8 cellular contexts compared by ENCODE assay signal in the genomic region with DNA sequence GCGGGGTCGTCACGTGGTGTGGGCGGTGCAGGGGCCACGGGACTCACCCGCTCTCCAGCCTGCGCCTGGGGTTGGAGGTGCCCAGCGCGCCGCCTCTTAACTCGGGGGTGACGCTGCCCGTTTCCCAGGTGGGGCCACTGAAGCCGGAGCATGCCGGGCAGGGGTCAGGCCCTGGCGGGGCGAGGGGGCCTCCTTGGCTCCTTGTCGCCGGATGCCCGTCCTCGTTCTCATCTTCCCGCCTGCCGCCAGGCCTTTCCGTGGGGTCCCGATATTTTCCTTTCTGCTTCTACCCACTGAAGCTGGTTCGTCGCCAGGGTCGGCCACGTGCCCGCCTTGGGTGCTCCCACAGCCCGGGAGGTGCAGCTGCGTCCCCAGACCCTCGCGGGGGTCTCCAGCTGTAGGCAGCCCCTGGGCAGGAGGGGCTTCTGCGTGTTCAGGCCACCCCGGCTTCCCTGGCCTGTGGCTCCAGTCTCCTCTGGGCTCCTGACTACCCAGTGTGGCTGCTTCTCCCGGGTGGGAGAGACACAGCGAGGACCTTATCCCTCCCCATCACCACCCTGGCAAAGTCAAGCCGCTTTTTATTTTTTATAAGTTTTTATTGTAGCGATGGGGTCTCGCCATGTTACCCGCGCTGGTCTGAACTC. TPM values are rescaled to one million over a fixed set of nuclear protein-coding genes. Genes with fewer than 3 reads are reported as not detected.
DNase-seq lines count a peak whose midpoint lies in the region; ATAC-seq lines count a peak whose summit lies in the region.

No MANE protein-coding gene starts in this region.

- peaks cover 34% of the 10 kb centered on the region for H3K4me1 Mint-ChIP-seq in activated T-helper 2 cell treated with anti-CD3 and anti-CD28 coated beads, Interferon-gamma antibody, Interleukin-2, Interleukin-4, amounts not matched to agents 10 μg/mL and 5 μg/mL and 100 μg/mL, durations not matched to agents 14 hours and 24 hours and 36 hours (ENCODE audit: low read depth)
- H3K4me1 Mint-ChIP-seq in stimulated activated naive CD8-positive, alpha-beta T cell treated with anti-CD3 and anti-CD28 coated beads, Interleukin-15, amount 100 ng/mL, for 72 hours: peaks cover 84% of the 10 kb centered on the region

- H3K9me3 Mint-ChIP-seq in activated T-helper 2 cell treated with anti-CD3 and anti-CD28 coated beads, Interferon-gamma antibody, Interleukin-2, Interleukin-4, amounts not matched to agents 10 μg/mL and 5 μg/mL and 100 μg/mL, durations not matched to agents 14 hours and 24 hours and 36 hours: no peaks in the 10 kb centered on the region
- H3K9me3 Mint-ChIP-seq in stimulated activated naive CD8-positive, alpha-beta T cell treated with anti-CD3 and anti-CD28 coated beads, Interleukin-15, amount 100 ng/mL, for 72 hours: no peaks in the 10 kb centered on the region

- ATAC-seq in HG03103 (IDR thresholded peaks at IDR 0.05; ENCODE audit: low read depth, unreplicated experiment) (peak; percentile 0), HG02642 (IDR thresholded peaks at IDR 0.05; ENCODE audit: poor library complexity, unreplicated experiment) (no peak), GM21737 (IDR thresholded peaks at IDR 0.05; ENCODE audit: unreplicated experiment) (no peak)
- no peak for ATAC-seq in stimulated activated naive CD8-positive, alpha-beta T cell treated with anti-CD3 and anti-CD28 coated beads, Interleukin-15, amount 100 ng/mL, for 72 hours

- peak overlapping the region; percentile 92 for H3K4me3 Mint-ChIP-seq in activated T-helper 2 cell treated with anti-CD3 and anti-CD28 coated beads, Interferon-gamma antibody, Interleukin-2, Interleukin-4, amounts not matched to agents 10 μg/mL and 5 μg/mL and 100 μg/mL, durations not matched to agents 14 hours and 24 hours and 36 hours (ENCODE audit: low read depth)
- H3K4me3 Mint-ChIP-seq in stimulated activated naive CD8-positive, alpha-beta T cell treated with anti-CD3 and anti-CD28 coated beads, Interleukin-15, amount 100 ng/mL, for 72 hours: peak overlapping the region; percentile 78 to 81

- H3K27ac Mint-ChIP-seq in activated T-helper 2 cell treated with anti-CD3 and anti-CD28 coated beads, Interferon-gamma antibody, Interleukin-2, Interleukin-4, amounts not matched to agents 10 μg/mL and 5 μg/mL and 100 μg/mL, durations not matched to agents 14 hours and 24 hours and 36 hours: peak overlapping the region; percentile 96
- peak overlapping the region; percentile 93 to 95 for H3K27ac Mint-ChIP-seq in stimulated activated naive CD8-positive, alpha-beta T cell treated with anti-CD3 and anti-CD28 coated beads, Interleukin-15, amount 100 ng/mL, for 72 hours

- H3K27me3 Mint-ChIP-seq in activated T-helper 2 cell treated with anti-CD3 and anti-CD28 coated beads, Interferon-gamma antibody, Interleukin-2, Interleukin-4, amounts not matched to agents 10 μg/mL and 5 μg/mL and 100 μg/mL, durations not matched to agents 14 hours and 24 hours and 36 hours (ENCODE audit: low read depth): no peaks in the 10 kb centered on the region
- no peaks in the 10 kb centered on the region for H3K27me3 Mint-ChIP-seq in stimulated activated naive CD8-positive, alpha-beta T cell treated with anti-CD3 and anti-CD28 coated beads, Interleukin-15, amount 100 ng/mL, for 72 hours

- peaks cover 65% of the 10 kb centered on the region for H3K36me3 Mint-ChIP-seq in activated T-helper 2 cell treated with anti-CD3 and anti-CD28 coated beads, Interferon-gamma antibody, Interleukin-2, Interleukin-4, amounts not matched to agents 10 μg/mL and 5 μg/mL and 100 μg/mL, durations not matched to agents 14 hours and 24 hours and 36 hours (ENCODE audit: low read depth)

- intact Hi-C loops in activated T-helper 2 cell treated with anti-CD3 and anti-CD28 coated beads, Interferon-gamma antibody, Interleukin-2, Interleukin-4, amounts not matched to agents 10 μg/mL and 5 μg/mL and 100 μg/mL, durations not matched to agents 14 hours and 24 hours and 36 hours (cut with micrococcal nuclease): loop anchor here (5.0 to 10.0 kb wide), 3 partner anchors 106 to 239 kb away; a partner anchor contains a TSS

- H3K9me3 ChIP-seq in iPS-18c (ENCODE audit: control insufficient read depth, insufficient read depth, low read length): no peaks in the 10 kb centered on the region

- no peak for DNase-seq in activated T-helper 2 cell treated with anti-CD3 and anti-CD28 coated beads, Interferon-gamma antibody, Interleukin-2, Interleukin-4, amounts not matched to agents 10 μg/mL and 5 μg/mL and 100 μg/mL, durations not matched to agents 14 hours and 24 hours and 36 hours (ENCODE audit: low spot score)
- no peak for DNase-seq in stimulated activated naive CD8-positive, alpha-beta T cell treated with anti-CD3 and anti-CD28 coated beads, Interleukin-15, amount 100 ng/mL, for 72 hours
- DNase-seq in ecto neural progenitor cell (ENCODE audit: low spot score) (no peak), SKM-1 (lab: John Stamatoyannopoulos, UW; ENCODE audit: unreplicated experiment) (no peak)

- H3K4me3 ChIP-seq in iPS-18c (ENCODE audit: insufficient read depth, low read depth, low read length): peak overlapping the region; percentile 89

RNA-seq across cellular contexts. Expression of a gene that starts 0.8 kb away (rescaled TPM):
- total RNA-seq in activated T-helper 2 cell treated with anti-CD3 and anti-CD28 coated beads, Interferon-gamma antibody, Interleukin-2, Interleukin-4, amounts not matched to agents 10 μg/mL and 5 μg/mL and 100 μg/mL, durations not matched to agents 14 hours and 24 hours and 36 hours: 91.7 and 99.4 TPM in 2 replicates

RNA-seq across cellular contexts. Expression of a gene that starts 7.0 kb away (rescaled TPM):
- 214 and 226 TPM in 2 replicates for total RNA-seq in activated T-helper 2 cell treated with anti-CD3 and anti-CD28 coated beads, Interferon-gamma antibody, Interleukin-2, Interleukin-4, amounts not matched to agents 10 μg/mL and 5 μg/mL and 100 μg/mL, durations not matched to agents 14 hours and 24 hours and 36 hours

RNA-seq across cellular contexts. Expression of a gene that starts 9.6 kb away (rescaled TPM):
- not detected in 2 replicates for total RNA-seq in activated T-helper 2 cell treated with anti-CD3 and anti-CD28 coated beads, Interferon-gamma antibody, Interleukin-2, Interleukin-4, amounts not matched to agents 10 μg/mL and 5 μg/mL and 100 μg/mL, durations not matched to agents 14 hours and 24 hours and 36 hours

RNA-seq across cellular contexts. Expression of a gene that starts 27.7 kb away (rescaled TPM):
- 84.7 and 85.4 TPM in 2 replicates for total RNA-seq in activated T-helper 2 cell treated with anti-CD3 and anti-CD28 coated beads, Interferon-gamma antibody, Interleukin-2, Interleukin-4, amounts not matched to agents 10 μg/mL and 5 μg/mL and 100 μg/mL, durations not matched to agents 14 hours and 24 hours and 36 hours

RNA-seq across cellular contexts. Expression of a gene that starts 34.5 kb away (rescaled TPM):
- 233 and 240 TPM in 2 replicates for total RNA-seq in activated T-helper 2 cell treated with anti-CD3 and anti-CD28 coated beads, Interferon-gamma antibody, Interleukin-2, Interleukin-4, amounts not matched to agents 10 μg/mL and 5 μg/mL and 100 μg/mL, durations not matched to agents 14 hours and 24 hours and 36 hours
